1 cellular context compared by ENCODE assay signal in genomic region chr1:44296067-44296466, GRCh38.
TF ChIP-seq lines count a peak whose summit lies in the region.

No MANE protein-coding gene starts in this region.

TF ChIP-seq in HepG2, 621 proteins besides CTCF, POLR2A, EP300 and RAD21 (continued from another document):
- TF ChIP-seq HNF4A (CRISPR knock-in tag; IDR thresholded peaks at IDR 0.05) (peak; percentile 38; the same call in 1 of the 2 replicates), RBM22 (optimal IDR thresholded peaks at IDR 0.05; ENCODE audit: low read length) (peak; percentile 8), FIP1L1 (IDR thresholded peaks at IDR 0.05; ENCODE audit: borderline replicate concordance, insufficient read depth, low read depth, low read length) (no peak), GATAD2A (CRISPR knock-in tag; IDR thresholded peaks at IDR 0.05) (0 out of 2 replicates have a peak, but pooled peaks have one; percentile 8), GZF1 (CRISPR knock-in tag; IDR thresholded peaks at IDR 0.05) (no peak), NR2F2 (IDR thresholded peaks at IDR 0.05; ENCODE audit: borderline replicate concordance, low read depth) (peak; percentile 30; the same call in 1 of the 2 replicates), YY1 (IDR thresholded peaks at IDR 0.05; ENCODE audit: insufficient read depth, insufficient replicate concordance, low read depth, low read length) (peak; percentile 46), PHF21A (CRISPR knock-in tag; IDR thresholded peaks at IDR 0.05) (0 out of 2 replicates have a peak, but pooled peaks have one; percentile 22), FOXP4 (CRISPR knock-in tag; IDR thresholded peaks at IDR 0.05) (peak; percentile 38; the same call in 1 of the 2 replicates), CREB1 (IDR thresholded peaks at IDR 0.05) (no peak), CREB1 (CRISPR knock-in tag; IDR thresholded peaks at IDR 0.05) (peak; percentile 39; the same call in 1 of the 2 replicates), SALL1 (CRISPR knock-in tag; IDR thresholded peaks at IDR 0.05) (0 out of 2 replicates have a peak, but pooled peaks have one; percentile 19)
